16 cellular contexts compared by ENCODE assay signal in genomic region chr3:159187706-159188105, GRCh38.
DNase-seq lines count a peak whose midpoint lies in the region; ATAC-seq and TF ChIP-seq lines count a peak whose summit lies in the region.
"Had no signal": no experiment of that assay in that cellular context is flagged by ENCODE, and none has a peak within 500 bp of the region (broad histone marks: within the 10 kb centered on the region; RNA-seq: fewer than 3 reads in every experiment).

No MANE protein-coding gene starts in this region.

- ATAC-seq in IMR-90 (ENCODE audit: low read depth) (0 out of 2 replicates have a peak, but pooled peaks have one; percentile 21), gastroesophageal sphincter (no peak), GM19023 (IDR thresholded peaks at IDR 0.05; ENCODE audit: unreplicated experiment) (no peak)

- CTCF ChIA-PET in IMR-90 (lab: Yijun Ruan, JAX), result no interaction called here

- H4K20me1 ChIP-seq in IMR-90 (ENCODE audit: insufficient read depth, low read length), result no peaks in the 10 kb centered on the region

- H3K23ac ChIP-seq in IMR-90 (ENCODE audit: low read depth, low read length) (no peak overlapping the region), neuronal stem cell (ENCODE audit: low read depth, low read length, poor library complexity) (peak overlapping the region; percentile 62)

- H3K4me3 ChIP-seq in IMR-90 (ENCODE audit: insufficient read depth, low read depth, low read length) (no peak overlapping the region), adipocyte (ENCODE audit: low read length) (peak overlapping the region; percentile 11), neuronal stem cell (ENCODE audit: low read length in 2 of 2) (no peak overlapping the region), gastroesophageal sphincter (no peak overlapping the region)

- H2BK120ac ChIP-seq in IMR-90 (ENCODE audit: low read depth, low read length), result no peak overlapping the region
- H2BK120ac ChIP-seq in neuronal stem cell (ENCODE audit: low read depth, low read length), result no peak overlapping the region

- H2BK20ac ChIP-seq in IMR-90 (ENCODE audit: low read depth, low read length), result no peak overlapping the region

- TF ChIP-seq RAD21 in IMR-90 (IDR thresholded peaks at IDR 0.05; ENCODE audit: low read length), result no peak

- H3K14ac ChIP-seq in IMR-90 (replicated peaks; ENCODE audit: low read depth, low read length) (no peak overlapping the region), neuronal stem cell (ENCODE audit: low read length) (no peak overlapping the region)

- dilution Hi-C loops in IMR-90 (cut with HindIII; ENCODE audit: low sequenced_read_pairs, unreplicated experiment), result no loop called here

- H2AFZ ChIP-seq in IMR-90 (replicated peaks; ENCODE audit: low read length, poor library complexity), result peak overlapping the region; percentile 18
- peak overlapping the region; percentile 7 for H2AFZ ChIP-seq in neuronal stem cell (ENCODE audit: low read length)

- H3K9ac ChIP-seq in IMR-90 (ENCODE audit: low read depth, low read length), result no peak overlapping the region
- no peak overlapping the region for H3K9ac ChIP-seq in adipocyte (ENCODE audit: low read length)
- no peak overlapping the region for H3K9ac ChIP-seq in neuronal stem cell (ENCODE audit: low read depth, low read length, poor library complexity)

- H2BK15ac ChIP-seq in IMR-90 (ENCODE audit: low read depth, low read length) (no peak overlapping the region), neuronal stem cell (ENCODE audit: low read length) (no peak overlapping the region)

- no peak overlapping the region for H3K18ac ChIP-seq in IMR-90 (ENCODE audit: low read depth, low read length)
- H3K18ac ChIP-seq in neuronal stem cell (ENCODE audit: low read length), result no peak overlapping the region

- H4K91ac ChIP-seq in IMR-90 (ENCODE audit: insufficient read depth, low read depth, low read length) (no peak overlapping the region), neuronal stem cell (ENCODE audit: low read depth, low read length, poor library complexity) (no peak overlapping the region)

- H3K4me1 ChIP-seq in IMR-90 (ENCODE audit: control insufficient read depth, insufficient read depth, low read length) (no peaks in the 10 kb centered on the region), adipocyte (ENCODE audit: control insufficient read depth, insufficient read depth, low read length) (peaks cover 35% of the 10 kb centered on the region), neuronal stem cell (ENCODE audit: control insufficient read depth in 2 of 2, insufficient read depth in 1 of 2, low read depth in 1 of 2, low read length in 2 of 2) (no peaks in the 10 kb centered on the region), gastroesophageal sphincter (peaks cover 0 to 9% (median 0%) of the 10 kb centered on the region in 3 donors)

- H3K36me3 ChIP-seq in IMR-90 (ENCODE audit: control insufficient read depth, insufficient read depth, low read length), result no peaks in the 10 kb centered on the region
- no peaks in the 10 kb centered on the region for H3K36me3 ChIP-seq in adipocyte (ENCODE audit: control insufficient read depth, insufficient read depth, low read length, severe bottlenecking)
- H3K36me3 ChIP-seq in neuronal stem cell (replicated peaks in 1 of 2; ENCODE audit: control insufficient read depth in 2 of 2, insufficient read depth in 2 of 2, low read length in 2 of 2), result no peaks in the 10 kb centered on the region
- no peaks in the 10 kb centered on the region for H3K36me3 ChIP-seq in gastroesophageal sphincter

- no peak overlapping the region for H3K56ac ChIP-seq in IMR-90 (ENCODE audit: extremely low read depth, insufficient read depth, low read length)

- H3K9me3 ChIP-seq in IMR-90 (ENCODE audit: control insufficient read depth, insufficient read depth, low read length) (no peaks in the 10 kb centered on the region), adipocyte (ENCODE audit: control insufficient read depth, low read length) (no peaks in the 10 kb centered on the region), neuronal stem cell (replicated peaks in 1 of 2; ENCODE audit: control insufficient read depth in 2 of 2, insufficient read depth in 1 of 2, low read depth in 1 of 2, low read length in 2 of 2) (no peaks in the 10 kb centered on the region), gastroesophageal sphincter (no peaks in the 10 kb centered on the region)

- no peak overlapping the region for H2BK5ac ChIP-seq in IMR-90 (ENCODE audit: low read depth, low read length, poor library complexity, severe bottlenecking)
- no peak overlapping the region for H2BK5ac ChIP-seq in neuronal stem cell (ENCODE audit: low read length)

- H3K4ac ChIP-seq in IMR-90 (ENCODE audit: low read depth, low read length), result no peak overlapping the region
- no peak overlapping the region for H3K4ac ChIP-seq in neuronal stem cell (ENCODE audit: low read length)

- no peak for TF ChIP-seq EP300 in gastroesophageal sphincter (IDR thresholded peaks at IDR 0.05)

- H3K9me1 ChIP-seq in IMR-90 (ENCODE audit: insufficient read depth, low read length), result no peaks in the 10 kb centered on the region

- H2AK5ac ChIP-seq in IMR-90 (ENCODE audit: low read depth, low read length), result no peak overlapping the region
- H2AK5ac ChIP-seq in neuronal stem cell (ENCODE audit: low read depth, low read length), result no peak overlapping the region

- H3K4me2 ChIP-seq in IMR-90 (ENCODE audit: low read depth, low read length), result no peak overlapping the region
- no peak overlapping the region for H3K4me2 ChIP-seq in neuronal stem cell (ENCODE audit: insufficient read depth, low read length, poor library complexity, severe bottlenecking)

- H4K5ac ChIP-seq in IMR-90 (ENCODE audit: low read depth, low read length), result no peak overlapping the region

- H4K8ac ChIP-seq in IMR-90 (ENCODE audit: low read depth in 2 of 2, low read length in 2 of 2) (no peak overlapping the region), neuronal stem cell (ENCODE audit: low read depth, low read length) (no peak overlapping the region)

- no peak for TF ChIP-seq CTCF in IMR-90 (conservative IDR thresholded peaks at IDR 0.05; ENCODE audit: low read depth, low read length)
- TF ChIP-seq CTCF in gastroesophageal sphincter (IDR thresholded peaks at IDR 0.05), result no peak

- POLR2A ChIA-PET in IMR-90 (lab: Charles Lee; ENCODE audit: unreplicated experiment), result no interaction called here

- in situ Hi-C loops in IMR-90 (cut with MboI; ENCODE audit: low sequenced_read_pairs), result no loop called here

- BruUV-seq in IMR-90 (replicated peaks; lab: Mats Ljungman, UMichigan), result no TSS peak

- H3K27me3 ChIP-seq in IMR-90 (ENCODE audit: control insufficient read depth, insufficient read depth, low read length) (no peaks in the 10 kb centered on the region), adipocyte (replicated peaks; ENCODE audit: control insufficient read depth, insufficient read depth, low read length) (no peaks in the 10 kb centered on the region), neuronal stem cell (ENCODE audit: control insufficient read depth in 3 of 3, insufficient read depth in 3 of 3, low read depth in 1 of 3, low read length in 3 of 3) (no peaks in the 10 kb centered on the region), gastroesophageal sphincter (no peaks in the 10 kb centered on the region)

- WGBS in IMR-90 (ENCODE audit: extremely low coverage in 2 of 2, insufficient read length in 1 of 2), 2 experiments, result no CpG with 5 or more reads among the region's 6 CpGs
- no CpG with 5 or more reads among the region's 6 CpGs for WGBS in neuronal stem cell (ENCODE audit: extremely low coverage in 2 of 2, insufficient read length in 2 of 2, insufficient replicate concordance in 1 of 2), 2 donors
- 75 to 100% methylated on average over 1 to 6 of the region's 6 CpGs for WGBS in gastroesophageal sphincter (ENCODE audit: low coverage in 1 of 2), 2 donors

- DNase-seq in IMR-90 (no peak), NAMALWA (ENCODE audit: low spot score) (peak; percentile 15), adipocyte (ENCODE audit: low read depth) (no peak), neuronal stem cell (ENCODE audit: low spot score) (no peak), nucleus accumbens (lab: John Stamatoyannopoulos, UW) (no peak)
- DNase-seq: Calu3; CD4-positive, alpha-beta T cell; DMS79; H9; MV-4-11; NCI-H146; NCI-H2081; NCI-H526; NK-92 treated with Interleukin-12 subunit alpha and Interleukin-12 subunit beta, amount 100 ng/mL, for 24 hours had no signal

- H3K79me1 ChIP-seq in IMR-90 (ENCODE audit: low read depth in 1 of 2, low read length in 2 of 2) (no peaks in the 10 kb centered on the region), neuronal stem cell (ENCODE audit: low read depth, low read length) (no peaks in the 10 kb centered on the region)

- H2AK9ac ChIP-seq in IMR-90 (replicated peaks; ENCODE audit: low read depth, low read length, poor library complexity), result no peak overlapping the region

- H3K27ac ChIP-seq in IMR-90 (ENCODE audit: insufficient read depth, low read length) (no peak overlapping the region), neuronal stem cell (replicated peaks; ENCODE audit: low read length) (no peak overlapping the region), gastroesophageal sphincter (no peak overlapping the region)

- intact Hi-C loops in IMR-90 (cut with micrococcal nuclease), result no loop called here

- H2BK12ac ChIP-seq in neuronal stem cell (ENCODE audit: low read length), result no peak overlapping the region

- TF ChIP-seq POLR2A in IMR-90 (IDR thresholded peaks at IDR 0.05; ENCODE audit: low read depth, low read length) (no peak), gastroesophageal sphincter (IDR thresholded peaks at IDR 0.05) (no peak)

TF ChIP-seq in IMR-90, 13 proteins besides CTCF, POLR2A, EP300 and RAD21 (continues in another document):
- no peak for TF ChIP-seq FOS (IDR thresholded peaks at IDR 0.05; ENCODE audit: low read depth, low read length)
- TF ChIP-seq USF2 (IDR thresholded peaks at IDR 0.05; ENCODE audit: low read depth, low read length), result no peak
- TF ChIP-seq MAZ (IDR thresholded peaks at IDR 0.05; ENCODE audit: borderline replicate concordance, low read depth, low read length), result no peak
- no peak for TF ChIP-seq ELK1 (IDR thresholded peaks at IDR 0.05; ENCODE audit: borderline replicate concordance, low read depth, low read length)
- no peak for TF ChIP-seq RFX5 (IDR thresholded peaks at IDR 0.05; ENCODE audit: low read depth, low read length)
